Comparison of ENCODE assay signal across 13 cellular contexts in the genomic region with DNA sequence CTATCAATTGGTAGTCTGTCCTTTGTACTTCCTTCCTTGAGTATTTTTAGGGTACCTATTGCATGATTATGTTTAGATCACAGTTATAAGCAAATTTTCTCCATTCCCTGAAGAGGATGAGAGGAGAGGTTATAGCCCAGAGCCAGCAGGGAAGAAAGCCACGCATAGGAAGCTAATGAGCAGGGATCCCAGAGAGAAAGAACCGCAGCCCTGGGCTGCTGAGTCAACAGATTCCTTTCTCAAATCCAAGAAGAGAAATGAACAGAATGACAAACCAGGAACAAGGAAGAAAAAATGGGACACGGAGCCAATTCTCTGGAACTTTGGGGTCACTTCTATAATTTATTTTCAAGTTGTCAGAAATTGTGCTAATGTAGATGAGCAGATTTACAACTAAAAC.
DNase-seq lines count a peak whose midpoint lies in the region; ATAC-seq, FAIRE-seq and TF ChIP-seq lines count a peak whose summit lies in the region.
"Had no signal": no experiment of that assay in that cellular context is flagged by ENCODE, and none has a peak within 500 bp of the region (broad histone marks: within the 10 kb centered on the region; RNA-seq: fewer than 3 reads in every experiment).

No MANE protein-coding gene starts in this region.

- DNase-seq in IMR-90 (no peak), K562 (ENCODE audit: extremely low read depth in 1 of 4, low spot score in 3 of 4) (no peak), kidney glomerular epithelial cell (lab: John Stamatoyannopoulos, UW) (peak; percentile 36), smooth muscle cell (lab: John Stamatoyannopoulos, UW; ENCODE audit: unreplicated experiment) (no peak), tibial artery (no peak), KBM-7 (no peak), SIG-M5 treated with dmso at 0.1 percent for 504 hours (lab: John Stamatoyannopoulos, UW; ENCODE audit: unreplicated experiment) (no peak), HFFc6 (no peak)

- H3K27me3 Mint-ChIP-seq in HFFc6 (ENCODE audit: insufficient read depth), result no peaks in the 10 kb centered on the region
- H3K27me3 Mint-ChIP-seq: activated B cell treated with CpG ODN at 0.5 μM for 24 hours; activated naive CD8-positive, alpha-beta T cell treated with anti-CD3 and anti-CD28 coated beads for 36 hours; CD4-positive, CD25-positive, alpha-beta regulatory T cell; stimulated activated naive CD8-positive, alpha-beta T cell treated with anti-CD3 and anti-CD28 coated beads, Interleukin-15, Interleukin-2, amounts not matched to agents 100 ng/mL and 50 ng/mL, for 24 hours had no signal

- H3K9me3 ChIP-seq in IMR-90 (ENCODE audit: control insufficient read depth, insufficient read depth, low read length), result no peaks in the 10 kb centered on the region
- H3K9me3 ChIP-seq in K562 (replicated peaks; ENCODE audit: control insufficient read depth, insufficient read depth, low read depth, low read length), result no peaks in the 10 kb centered on the region
- H3K9me3 ChIP-seq in smooth muscle cell (replicated peaks; ENCODE audit: low read depth), result no peaks in the 10 kb centered on the region
- no peaks in the 10 kb centered on the region for H3K9me3 ChIP-seq in tibial artery

- intact Hi-C loops in IMR-90 (cut with micrococcal nuclease), result loop anchor here (2.0 to 10.0 kb wide), 4 partner anchors 286 to 1134 kb away; a partner anchor contains a TSS
- intact Hi-C loops in K562 (cut with micrococcal nuclease), result loop anchor here (2.0 kb wide), 1 partner anchor 200 kb away; no protein-coding TSS in a partner anchor
- intact Hi-C loops in tibial artery (cut with DNase I; ENCODE audit: low total_unique reads), result no loop called here

- H3K79me1 ChIP-seq in IMR-90 (ENCODE audit: low read depth in 1 of 2, low read length in 2 of 2), result no peaks in the 10 kb centered on the region

- H4K8ac ChIP-seq in IMR-90 (ENCODE audit: low read depth in 2 of 2, low read length in 2 of 2), result no peak overlapping the region

- H3K27me3 ChIP-seq in IMR-90 (ENCODE audit: control insufficient read depth, insufficient read depth, low read length) (no peaks in the 10 kb centered on the region), K562 (ENCODE audit: control insufficient read depth in 2 of 2, insufficient read depth in 2 of 2, low read length in 2 of 2) (no peaks in the 10 kb centered on the region), smooth muscle cell (ENCODE audit: low read depth) (no peaks in the 10 kb centered on the region), tibial artery (no peaks in the 10 kb centered on the region)

- H3K4ac ChIP-seq in IMR-90 (ENCODE audit: low read depth, low read length), result no peak overlapping the region

- no TSS peak for BruUV-seq in IMR-90 (replicated peaks; lab: Mats Ljungman, UMichigan)
- no TSS peak for BruUV-seq in K562 (replicated peaks; lab: Mats Ljungman, UMichigan)

- no peak overlapping the region for H4K5ac ChIP-seq in IMR-90 (ENCODE audit: low read depth, low read length)

- TF ChIP-seq CTCF in IMR-90 (conservative IDR thresholded peaks at IDR 0.05; ENCODE audit: low read depth, low read length) (no peak), K562 (IDR thresholded peaks at IDR 0.05 in 2 of 3, conservative IDR thresholded peaks at IDR 0.05 in 1 of 3; ENCODE audit: insufficient read depth in 2 of 3, low read depth in 1 of 3, low read length in 3 of 3) (no peak), smooth muscle cell (IDR thresholded peaks at IDR 0.05; ENCODE audit: borderline replicate concordance, insufficient read depth, poor library complexity, severe bottlenecking) (no peak), tibial artery (IDR thresholded peaks at IDR 0.05) (no peak), HFFc6 (IDR thresholded peaks at IDR 0.05) (no peak)

- no peak overlapping the region for H2BK20ac ChIP-seq in IMR-90 (ENCODE audit: low read depth, low read length)

- peaks cover 19% of the 10 kb centered on the region for H3K4me1 Mint-ChIP-seq in HFFc6 (ENCODE audit: low read depth)

- H4K91ac ChIP-seq in IMR-90 (ENCODE audit: insufficient read depth, low read depth, low read length), result no peak overlapping the region

- H2BK120ac ChIP-seq in IMR-90 (ENCODE audit: low read depth, low read length), result no peak overlapping the region

- no peak overlapping the region for H3K27ac Mint-ChIP-seq in HFFc6
- H3K27ac Mint-ChIP-seq: activated B cell treated with CpG ODN at 0.5 μM for 24 hours; activated naive CD8-positive, alpha-beta T cell treated with anti-CD3 and anti-CD28 coated beads for 36 hours; stimulated activated naive CD8-positive, alpha-beta T cell treated with anti-CD3 and anti-CD28 coated beads, Interleukin-15, Interleukin-2, amounts not matched to agents 100 ng/mL and 50 ng/mL, for 24 hours had no signal

- H2AFZ ChIP-seq in IMR-90 (replicated peaks; ENCODE audit: low read length, poor library complexity) (no peak overlapping the region), K562 (ENCODE audit: low read depth, low read length) (no peak overlapping the region), smooth muscle cell (ENCODE audit: low read depth) (no peak overlapping the region)

- no peak overlapping the region for H3K14ac ChIP-seq in IMR-90 (replicated peaks; ENCODE audit: low read depth, low read length)

- ATAC-seq in IMR-90 (ENCODE audit: low read depth) (no peak), K562 (no peak)

- H3K4me1 ChIP-seq in IMR-90 (ENCODE audit: control insufficient read depth, insufficient read depth, low read length), result peaks cover 3% of the 10 kb centered on the region; the same call in 1 of the 2 replicates
- H3K4me1 ChIP-seq in K562 (replicated peaks in 1 of 2; ENCODE audit: control insufficient read depth in 2 of 2, insufficient read depth in 2 of 2, low read length in 2 of 2), result no peaks in the 10 kb centered on the region
- H3K4me1 ChIP-seq in smooth muscle cell (ENCODE audit: low read depth), result peaks cover 13% of the 10 kb centered on the region
- H3K4me1 ChIP-seq in tibial artery, result no peaks in the 10 kb centered on the region

- H3K9me1 ChIP-seq in IMR-90 (ENCODE audit: insufficient read depth, low read length) (peaks cover 2% of the 10 kb centered on the region; the same call in 1 of the 2 replicates), K562 (ENCODE audit: control insufficient read depth, insufficient read depth, low read length) (no peaks in the 10 kb centered on the region)

- H4K20me1 ChIP-seq in IMR-90 (ENCODE audit: insufficient read depth, low read length), result no peaks in the 10 kb centered on the region
- no peaks in the 10 kb centered on the region for H4K20me1 ChIP-seq in K562 (replicated peaks; ENCODE audit: control insufficient read depth, insufficient read depth, low read length)
- no peaks in the 10 kb centered on the region for H4K20me1 ChIP-seq in smooth muscle cell (ENCODE audit: low read depth)

- CTCF ChIA-PET in IMR-90 (lab: Yijun Ruan, JAX) (interaction anchor here (0.6 to 1.3 kb wide), 18 partner anchors 9 to 1126 kb away, joined by 3 to 14 read pairs (median 3); no protein-coding TSS in a partner anchor), K562 (lab: Yijun Ruan, JAX; ENCODE audit: low intra/inter-chr PET ratio) (no interaction called here)

- H3K18ac ChIP-seq in IMR-90 (ENCODE audit: low read depth, low read length), result no peak overlapping the region

- TF ChIP-seq POLR2A in IMR-90 (IDR thresholded peaks at IDR 0.05; ENCODE audit: low read depth, low read length) (no peak), K562 (conservative IDR thresholded peaks at IDR 0.05) (no peak)

- H3K27ac ChIP-seq in IMR-90 (ENCODE audit: insufficient read depth, low read length) (no peak overlapping the region), K562 (ENCODE audit: extremely low read depth, low read depth, low read length) (no peak overlapping the region), smooth muscle cell (ENCODE audit: low read depth) (no peak overlapping the region), tibial artery (no peak overlapping the region)

- no peaks in the 10 kb centered on the region for H3K9me3 Mint-ChIP-seq in HFFc6
- H3K9me3 Mint-ChIP-seq: activated B cell treated with CpG ODN at 0.5 μM for 24 hours; activated naive CD8-positive, alpha-beta T cell treated with anti-CD3 and anti-CD28 coated beads for 36 hours; CD4-positive, CD25-positive, alpha-beta regulatory T cell; stimulated activated naive CD8-positive, alpha-beta T cell treated with anti-CD3 and anti-CD28 coated beads, Interleukin-15, Interleukin-2, amounts not matched to agents 100 ng/mL and 50 ng/mL, for 24 hours had no signal

- H3K23ac ChIP-seq in IMR-90 (ENCODE audit: low read depth, low read length), result no peak overlapping the region

- no peaks in the 10 kb centered on the region for H3K36me3 ChIP-seq in IMR-90 (ENCODE audit: control insufficient read depth, insufficient read depth, low read length)
- no peaks in the 10 kb centered on the region for H3K36me3 ChIP-seq in K562 (ENCODE audit: control insufficient read depth, insufficient read depth, low read length)
- H3K36me3 ChIP-seq in smooth muscle cell (ENCODE audit: low read depth), result no peaks in the 10 kb centered on the region
- peaks cover 0 to 5% (median 0%) of the 10 kb centered on the region in 3 donors for H3K36me3 ChIP-seq in tibial artery

- no peak overlapping the region for H3K56ac ChIP-seq in IMR-90 (ENCODE audit: extremely low read depth, insufficient read depth, low read length)

- H2BK15ac ChIP-seq in IMR-90 (ENCODE audit: low read depth, low read length), result no peak overlapping the region

- no peak overlapping the region for H2BK5ac ChIP-seq in IMR-90 (ENCODE audit: low read depth, low read length, poor library complexity, severe bottlenecking)

- no peak overlapping the region for H3K4me3 ChIP-seq in IMR-90 (ENCODE audit: insufficient read depth, low read depth, low read length)
- H3K4me3 ChIP-seq in K562, result no peak overlapping the region
- H3K4me3 ChIP-seq in smooth muscle cell, result no peak overlapping the region
- H3K4me3 ChIP-seq in tibial artery, result no peak overlapping the region

- POLR2A ChIA-PET in IMR-90 (lab: Charles Lee; ENCODE audit: unreplicated experiment) (no interaction called here), K562 (lab: Yijun Ruan, JAX) (no interaction called here)

- H3K4me2 ChIP-seq in IMR-90 (ENCODE audit: low read depth, low read length) (no peak overlapping the region), K562 (ENCODE audit: insufficient read depth, low read length) (no peak overlapping the region), smooth muscle cell (peak overlapping the region; percentile 30)

- H3K36me3 Mint-ChIP-seq in HFFc6 (ENCODE audit: low read depth), result no peaks in the 10 kb centered on the region

- H3F3A ChIP-seq in smooth muscle cell (ENCODE audit: low read depth), result no peaks in the 10 kb centered on the region

- H3K79me2 ChIP-seq in K562 (ENCODE audit: control insufficient read depth, insufficient read depth, low read length), result no peaks in the 10 kb centered on the region
- no peaks in the 10 kb centered on the region for H3K79me2 ChIP-seq in smooth muscle cell (ENCODE audit: low read depth)

- in situ Hi-C loops in IMR-90 (cut with MboI; ENCODE audit: low sequenced_read_pairs), result loop anchor here (25.0 kb wide), 1 partner anchor 1121 kb away; no protein-coding TSS in a partner anchor
- in situ Hi-C loops in K562 (cut with MboI), result no loop called here
- in situ Hi-C loops in KBM-7 (cut with MboI; ENCODE audit: low pct_unique_long_range_greater_than_20kb, low sequenced_read_pairs), result no loop called here

- FAIRE-seq in K562 (lab: Jason Lieb, UNC), result no peak
- FAIRE-seq: colon had no signal

- TF ChIP-seq RAD21 in IMR-90 (IDR thresholded peaks at IDR 0.05; ENCODE audit: low read length), result no peak
- TF ChIP-seq RAD21 in K562 (CRISPR knock-in tag; conservative IDR thresholded peaks at IDR 0.05 in 1 of 2, IDR thresholded peaks at IDR 0.05 in 1 of 2), result no peak

- no peak overlapping the region for H2AK5ac ChIP-seq in IMR-90 (ENCODE audit: low read depth, low read length)

- H2AK9ac ChIP-seq in IMR-90 (replicated peaks; ENCODE audit: low read depth, low read length, poor library complexity), result no peak overlapping the region

- TF ChIP-seq EP300 in K562 (IDR thresholded peaks at IDR 0.05; ENCODE audit: low read length), result no peak

- dilution Hi-C loops in IMR-90 (cut with HindIII; ENCODE audit: low sequenced_read_pairs, unreplicated experiment), result no loop called here

- WGBS in IMR-90 (ENCODE audit: extremely low coverage in 2 of 2, insufficient read length in 1 of 2), 2 experiments, result no CpG with 5 or more reads among the region's 3 CpGs
- WGBS in K562 (ENCODE audit: insufficient coverage, low coverage, missing lambda C conversion rate), result 0% methylated on average over 2 of the region's 3 CpGs
- WGBS in smooth muscle cell (ENCODE audit: low lambda C conversion rate), result 12% methylated on average over 3 of the region's 3 CpGs

- H3K4me3 Mint-ChIP-seq in HFFc6, result no peak overlapping the region
- H3K4me3 Mint-ChIP-seq: activated B cell treated with CpG ODN at 0.5 μM for 24 hours; activated naive CD8-positive, alpha-beta T cell treated with anti-CD3 and anti-CD28 coated beads for 36 hours; CD4-positive, CD25-positive, alpha-beta regulatory T cell; stimulated activated naive CD8-positive, alpha-beta T cell treated with anti-CD3 and anti-CD28 coated beads, Interleukin-15, Interleukin-2, amounts not matched to agents 100 ng/mL and 50 ng/mL, for 24 hours had no signal

- H3K9ac ChIP-seq in IMR-90 (ENCODE audit: low read depth, low read length) (no peak overlapping the region), K562 (ENCODE audit: insufficient read depth in 1 of 2, low read depth in 2 of 2, low read length in 2 of 2) (no peak overlapping the region), smooth muscle cell (ENCODE audit: low read depth) (no peak overlapping the region)
